In the genomic region with DNA sequence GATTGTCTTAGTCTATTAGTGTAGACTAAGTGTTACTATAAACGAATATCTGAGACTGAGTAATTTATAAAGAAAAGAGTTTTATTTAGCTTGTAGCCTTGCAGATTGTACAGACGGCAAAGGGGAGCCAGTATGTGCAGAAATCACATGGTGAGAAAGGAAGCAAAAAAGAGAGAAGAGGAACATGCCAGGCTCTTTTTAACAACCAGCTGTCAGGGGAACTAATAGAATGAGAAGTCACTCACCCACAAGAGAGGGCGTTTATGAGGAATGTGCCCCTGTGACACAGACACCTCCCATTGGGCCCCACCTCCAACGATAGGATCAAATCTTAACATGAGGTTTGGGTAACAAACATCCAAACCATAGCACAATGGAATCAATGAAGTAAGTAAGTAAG, we compare ENCODE assay signal across 17 cellular contexts. TPM values are rescaled to one million over a fixed set of nuclear protein-coding genes. Genes with fewer than 3 reads are reported as not detected.
"Had no signal": no experiment of that assay in that cellular context is flagged by ENCODE, and none has a peak within 500 bp of the region (broad histone marks: within the 10 kb centered on the region; RNA-seq: fewer than 3 reads in every experiment).

No MANE protein-coding gene starts in this region.

- H3K27me3 Mint-ChIP-seq: activated CD4-positive, alpha-beta memory T cell treated with anti-CD3 and anti-CD28 coated beads, Interleukin-2, amount 10 ng/mL, durations not matched to agents 7 days and 5 days; activated CD4-positive, alpha-beta T cell treated with anti-CD3 and anti-CD28 coated beads for 36 hours; activated naive CD8-positive, alpha-beta T cell had no signal

- H3K4me1 ChIP-seq: lower lobe of right lung had no signal

- H3K9me3 ChIP-seq: lower lobe of right lung, ovary, thoracic aorta had no signal

- H3K36me3 Mint-ChIP-seq: activated naive CD8-positive, alpha-beta T cell; mesothelial cell of epicardium had no signal

- H3K27ac ChIP-seq: lower lobe of right lung, ovary, thoracic aorta, WERI-Rb-1 had no signal

- H3K4me3 Mint-ChIP-seq: activated CD4-positive, alpha-beta memory T cell treated with anti-CD3 and anti-CD28 coated beads, Interleukin-2, amount 10 ng/mL, durations not matched to agents 7 days and 5 days; activated CD4-positive, alpha-beta T cell treated with anti-CD3 and anti-CD28 coated beads for 36 hours; activated naive CD8-positive, alpha-beta T cell; activated T-cell treated with anti-CD3 and anti-CD28 coated beads, Interleukin-2, amount 50 U/mL, for 4 hours; mesothelial cell of epicardium; neural crest cell; T-helper 2 cell treated with Interferon-gamma antibody and Interleukin-4, amounts not matched to agents 5 μg/mL and 100 μg/mL, for 36 hours had no signal

- H3K4me3 ChIP-seq: lower lobe of right lung, ovary, thoracic aorta had no signal

- H3K4me1 Mint-ChIP-seq: activated CD4-positive, alpha-beta memory T cell treated with anti-CD3 and anti-CD28 coated beads, Interleukin-2, amount 10 ng/mL, durations not matched to agents 7 days and 5 days; activated CD4-positive, alpha-beta T cell treated with anti-CD3 and anti-CD28 coated beads for 36 hours; mesothelial cell of epicardium; neural crest cell had no signal

- H3K27ac Mint-ChIP-seq: activated CD4-positive, alpha-beta memory T cell treated with anti-CD3 and anti-CD28 coated beads, Interleukin-2, amount 10 ng/mL, durations not matched to agents 7 days and 5 days; activated CD4-positive, alpha-beta T cell treated with anti-CD3 and anti-CD28 coated beads for 36 hours; activated naive CD8-positive, alpha-beta T cell; mesothelial cell of epicardium; T-helper 2 cell treated with Interferon-gamma antibody and Interleukin-4, amounts not matched to agents 5 μg/mL and 100 μg/mL, for 36 hours had no signal

- H3K27me3 ChIP-seq: ovary had no signal

- H3K9me3 Mint-ChIP-seq: activated T-cell treated with anti-CD3 and anti-CD28 coated beads, Interleukin-2, amount 50 U/mL, for 4 hours; neural crest cell; T-helper 2 cell treated with Interferon-gamma antibody and Interleukin-4, amounts not matched to agents 5 μg/mL and 100 μg/mL, for 36 hours had no signal

- DNase-seq: activated CD4-positive, alpha-beta memory T cell treated with anti-CD3 and anti-CD28 coated beads, Interleukin-2, amount 10 ng/mL, durations not matched to agents 7 days and 5 days; activated CD4-positive, alpha-beta T cell treated with anti-CD3 and anti-CD28 coated beads for 36 hours; activated gamma-delta T cell treated with Interleukin-2 at 50 U/mL for 16 hours; activated T-cell treated with anti-CD3 and anti-CD28 coated beads, Interleukin-2, amount 50 U/mL, for 4 hours; amniotic stem cell; left colon; lower lobe of right lung; ovary; stimulated activated CD4-positive, alpha-beta T cell treated with anti-CD3 and anti-CD28 coated beads, Interleukin-12 subunit alpha, Interleukin-12 subunit beta, amount 100 ng/mL, for 4 hours; stimulated activated CD4-positive, alpha-beta T cell treated with anti-CD3 and anti-CD28 coated beads, Interleukin-2, amount 100 ng/mL, for 24 hours; WERI-Rb-1 had no signal

- ATAC-seq: activated CD4-positive, alpha-beta T cell treated with anti-CD3 and anti-CD28 coated beads for 36 hours; activated T-cell treated with anti-CD3 and anti-CD28 coated beads, Interleukin-2, amount 50 U/mL, for 4 hours; left colon had no signal

- H3K36me3 ChIP-seq: lower lobe of right lung, ovary, thoracic aorta, WERI-Rb-1 had no signal

RNA-seq across cellular contexts. Expression of gene ZNF804A, which starts 20.6 kb away (rescaled TPM):
- total RNA-seq: activated CD4-positive, alpha-beta memory T cell treated with anti-CD3 and anti-CD28 coated beads, Interleukin-2, amount 10 ng/mL, durations not matched to agents 7 days and 5 days; activated CD4-positive, alpha-beta T cell treated with anti-CD3 and anti-CD28 coated beads for 36 hours; activated T-cell treated with anti-CD3 and anti-CD28 coated beads, Interleukin-2, amount 50 U/mL, for 4 hours; cardiac septum had no signal
